Comparison of ENCODE assay signal across 3 cellular contexts in genomic region chr11:120819003-120819402, GRCh38.
A peak's percentile ranks its signal among the peaks of the same experiment; 100 is the strongest.
TF ChIP-seq lines count a peak whose summit lies in the region.

No MANE protein-coding gene starts in this region.

TF ChIP-seq in HepG2, 621 proteins besides CTCF, POLR2A, EP300 and RAD21:
- TF ChIP-seq ZNF780A (CRISPR knock-in tag; IDR thresholded peaks at IDR 0.05): no peak
- TF ChIP-seq ZNF354B (CRISPR knock-in tag; IDR thresholded peaks at IDR 0.05): 0 out of 2 replicates have a peak, but pooled peaks have one; percentile 42

TF ChIP-seq in HCT116, 20 proteins besides CTCF, POLR2A, EP300 and RAD21:
- TF ChIP-seq ELF1 (IDR thresholded peaks at IDR 0.05; ENCODE audit: borderline replicate concordance, low read depth) (no peak), ZBTB33 (IDR thresholded peaks at IDR 0.05; ENCODE audit: extremely low read depth, insufficient replicate concordance, low read length) (no peak), JUND (IDR thresholded peaks at IDR 0.05) (no peak), ZFX (IDR thresholded peaks at IDR 0.05) (no peak)

TF ChIP-seq in GM12878, 131 proteins besides CTCF, POLR2A, EP300 and RAD21:
- TF ChIP-seq SREBF2 (IDR thresholded peaks at IDR 0.05; ENCODE audit: low read length) (no peak), SPI1 (IDR thresholded peaks at IDR 0.05; ENCODE audit: borderline replicate concordance, insufficient read depth, low read depth, low read length) (peak; percentile 72; the same call in 1 of the 2 replicates), GABPA (IDR thresholded peaks at IDR 0.05; ENCODE audit: low read depth) (no peak)
